In genomic region chr13:77219401-77219800, GRCh38 we compare ENCODE assay signal across 18 cellular contexts.
"Had no signal": no experiment of that assay in that cellular context is flagged by ENCODE, and none has a peak within 500 bp of the region (broad histone marks: within the 10 kb centered on the region; RNA-seq: fewer than 3 reads in every experiment).

No MANE protein-coding gene starts in this region.

- FAIRE-seq: endometrium, islet of Langerhans had no signal

- DNase-seq: activated CD4-positive, alpha-beta memory T cell treated with anti-CD3 and anti-CD28 coated beads for 36 hours; activated CD4-positive, alpha-beta T cell treated with anti-CD3 and anti-CD28 coated beads for 36 hours; activated naive CD8-positive, alpha-beta T cell treated with anti-CD3 and anti-CD28 coated beads for 36 hours; activated T-cell treated with anti-CD3 and anti-CD28 coated beads, Interleukin-2, amount 50 U/mL, for 72 hours; central memory CD4-positive, alpha-beta T cell; colonic mucosa; heart right ventricle; nucleus accumbens; posterior cingulate gyrus; retina; stimulated activated CD4-positive, alpha-beta T cell treated with anti-CD3 and anti-CD28 coated beads, Interleukin-12 subunit alpha, Interleukin-12 subunit beta, amount 100 ng/mL, for 4 hours; stimulated activated CD4-positive, alpha-beta T cell treated with anti-CD3 and anti-CD28 coated beads, Interleukin-2, amount 100 ng/mL, for 24 hours; T1000 had no signal

- ATAC-seq: activated CD4-positive, alpha-beta T cell treated with anti-CD3 and anti-CD28 coated beads for 36 hours; activated T-cell treated with anti-CD3 and anti-CD28 coated beads, Interleukin-2, amount 50 U/mL, for 72 hours; gastroesophageal sphincter; heart right ventricle; natural killer cell treated with Interleukin-12 subunit alpha and Interleukin-12 subunit beta and Interleukin-15 and Interleukin-18, amount 100 ng/mL, for 72 hours; stimulated activated effector memory CD8-positive, alpha-beta T cell treated with anti-CD3 and anti-CD28 coated beads, Interleukin-12 subunit alpha, Interleukin-12 subunit beta, amount 100 ng/mL, for 72 hours had no signal
